ENCODE assay signal across 14 cellular contexts in genomic region chr2:40103163-40103562, GRCh38.
DNase-seq lines count a peak whose midpoint lies in the region; ATAC-seq and FAIRE-seq lines count a peak whose summit lies in the region.
"Had no signal": no experiment of that assay in that cellular context is flagged by ENCODE, and none has a peak within 500 bp of the region (broad histone marks: within the 10 kb centered on the region; RNA-seq: fewer than 3 reads in every experiment).

No MANE protein-coding gene starts in this region.

- no peak overlapping the region for H3K9ac ChIP-seq in neuronal stem cell (ENCODE audit: low read depth, low read length, poor library complexity)

- peak; percentile 64 for DNase-seq in ELR (ENCODE audit: low read depth)
- DNase-seq in NCI-H226 = peak; percentile 72
- no peak for DNase-seq in neuronal stem cell (ENCODE audit: low spot score)
- no peak for DNase-seq in activated CD4-positive, alpha-beta T cell treated with anti-CD3 and anti-CD28 coated beads, Interleukin-2, amount 50 U/mL, for 4 hours
- no peak for DNase-seq in ACHN
- DNase-seq in frontal cortex (ENCODE audit: low spot score in 2 of 2) = no peak
- DNase-seq: activated naive CD4-positive, alpha-beta T cell treated with anti-CD3 and anti-CD28 coated beads, Interleukin-2, amount 50 U/mL, for 16 hours; COR-L47; heart left ventricle; NCI-H187; posterior cingulate gyrus; T-helper 2 cell had no signal

- peaks cover 13 to 30% of the 10 kb centered on the region in 2 donors for H3K4me1 ChIP-seq in neuronal stem cell (ENCODE audit: control insufficient read depth in 2 of 2, insufficient read depth in 1 of 2, low read depth in 1 of 2, low read length in 2 of 2)

- no peak overlapping the region for H2BK5ac ChIP-seq in neuronal stem cell (ENCODE audit: low read length)

- H2BK15ac ChIP-seq in neuronal stem cell (ENCODE audit: low read length) = no peak overlapping the region

- no peak overlapping the region for H2AK5ac ChIP-seq in neuronal stem cell (ENCODE audit: low read depth, low read length)

- H3K9me3 ChIP-seq in neuronal stem cell (replicated peaks in 1 of 2; ENCODE audit: control insufficient read depth in 2 of 2, insufficient read depth in 1 of 2, low read depth in 1 of 2, low read length in 2 of 2) = no peaks in the 10 kb centered on the region
- H3K9me3 ChIP-seq: heart left ventricle had no signal

- H3K18ac ChIP-seq in neuronal stem cell (ENCODE audit: low read length) = no peak overlapping the region

- peak; percentile 76 for FAIRE-seq in endometrium (lab: Jason Lieb, UNC)
- FAIRE-seq in frontal cortex (lab: Jason Lieb, UNC) = no peak

- H4K8ac ChIP-seq in neuronal stem cell (ENCODE audit: low read depth, low read length) = no peak overlapping the region

- no CpG with 5 or more reads among the region's 3 CpGs for WGBS in neuronal stem cell (ENCODE audit: extremely low coverage in 2 of 2, insufficient read length in 2 of 2, insufficient replicate concordance in 1 of 2), 2 donors

- H3K27ac ChIP-seq in neuronal stem cell (replicated peaks; ENCODE audit: low read length) = no peak overlapping the region

- no peaks in the 10 kb centered on the region for H3K36me3 ChIP-seq in neuronal stem cell (replicated peaks in 1 of 2; ENCODE audit: control insufficient read depth in 2 of 2, insufficient read depth in 2 of 2, low read length in 2 of 2)
- H3K36me3 ChIP-seq: heart left ventricle had no signal

- no peak overlapping the region for H3K14ac ChIP-seq in neuronal stem cell (ENCODE audit: low read length)

- H2BK120ac ChIP-seq in neuronal stem cell (ENCODE audit: low read depth, low read length) = no peak overlapping the region

- no peak overlapping the region for H3K4ac ChIP-seq in neuronal stem cell (ENCODE audit: low read length)

- H3K27me3 ChIP-seq in neuronal stem cell (ENCODE audit: control insufficient read depth in 3 of 3, insufficient read depth in 3 of 3, low read depth in 1 of 3, low read length in 3 of 3) = no peaks in the 10 kb centered on the region
- H3K27me3 ChIP-seq: heart left ventricle had no signal

- H3K4me2 ChIP-seq in neuronal stem cell (ENCODE audit: insufficient read depth, low read length, poor library complexity, severe bottlenecking) = no peak overlapping the region

- no peak overlapping the region for H3K23ac ChIP-seq in neuronal stem cell (ENCODE audit: low read depth, low read length, poor library complexity)

- H4K91ac ChIP-seq in neuronal stem cell (ENCODE audit: low read depth, low read length, poor library complexity) = no peak overlapping the region

- no peak overlapping the region for H3K4me3 ChIP-seq in neuronal stem cell (ENCODE audit: low read length in 2 of 2)
- H3K4me3 ChIP-seq: heart left ventricle had no signal

- peak overlapping the region; percentile 36 for H2AFZ ChIP-seq in neuronal stem cell (ENCODE audit: low read length)

- in situ Hi-C loops in ACHN (cut with HindIII; ENCODE audit: low pct_ligation_motif_present, low pct_unique_long_range_greater_than_20kb, low sequenced_read_pairs) = no loop called here

- ATAC-seq in GM19023 (IDR thresholded peaks at IDR 0.05; ENCODE audit: unreplicated experiment) = no peak

- no peak overlapping the region for H2BK12ac ChIP-seq in neuronal stem cell (ENCODE audit: low read length)

- no peaks in the 10 kb centered on the region for H3K79me1 ChIP-seq in neuronal stem cell (ENCODE audit: low read depth, low read length)

Comparison
In these comparisons a context has a peak if more than half of its experiments do, and no peak if none do; other contexts are left out.
1. DNase-seq: peak in ELR (single experiment) and NCI-H226 (single experiment); none in neuronal stem cell (single experiment), activated CD4-positive, alpha-beta T cell treated with anti-CD3 and anti-CD28 coated beads, Interleukin-2, amount 50 U/mL, for 4 hours (0 of 2), ACHN (single experiment) and frontal cortex (0 of 2).